Comparison of ENCODE assay signal across 2 cellular contexts in the genomic region with DNA sequence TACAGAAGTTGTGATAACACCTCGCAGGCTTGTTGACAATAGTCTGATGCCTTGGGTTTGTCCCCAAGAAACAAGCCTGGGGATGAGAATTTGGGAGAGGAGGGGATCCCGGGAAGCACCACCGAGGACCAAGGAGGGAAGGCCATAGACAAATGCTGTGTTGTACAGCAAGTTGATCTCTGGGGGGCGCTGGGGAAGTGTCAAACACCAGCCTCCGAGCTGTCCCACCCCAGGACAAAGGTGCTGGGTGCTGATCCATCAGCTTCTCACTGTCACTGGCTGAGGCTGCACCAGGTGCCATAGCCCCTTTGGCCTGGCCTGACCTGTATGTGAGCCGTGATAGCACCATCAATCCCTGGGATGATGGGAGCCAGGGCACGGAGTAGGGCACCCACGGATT.
TF ChIP-seq lines count a peak whose summit lies in the region.

No MANE protein-coding gene starts in this region.

TF ChIP-seq in SK-N-SH, 30 proteins besides CTCF, POLR2A, EP300 and RAD21 (continued from another document):
- TF ChIP-seq, protein P1, sequence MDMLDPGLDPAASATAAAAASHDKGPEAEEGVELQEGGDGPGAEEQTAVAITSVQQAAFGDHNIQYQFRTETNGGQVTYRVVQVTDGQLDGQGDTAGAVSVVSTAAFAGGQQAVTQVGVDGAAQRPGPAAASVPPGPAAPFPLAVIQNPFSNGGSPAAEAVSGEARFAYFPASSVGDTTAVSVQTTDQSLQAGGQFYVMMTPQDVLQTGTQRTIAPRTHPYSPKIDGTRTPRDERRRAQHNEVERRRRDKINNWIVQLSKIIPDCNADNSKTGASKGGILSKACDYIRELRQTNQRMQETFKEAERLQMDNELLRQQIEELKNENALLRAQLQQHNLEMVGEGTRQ (IDR thresholded peaks at IDR 0.05; ENCODE audit: borderline replicate concordance, low read depth, low read length) = no peak
- TF ChIP-seq FOSL2 (IDR thresholded peaks at IDR 0.05; ENCODE audit: borderline replicate concordance, low read depth) = no peak
- no peak for TF ChIP-seq REST (IDR thresholded peaks at IDR 0.05; ENCODE audit: low read depth, low read length)
- no peak for TF ChIP-seq TEAD4 (IDR thresholded peaks at IDR 0.05; ENCODE audit: borderline replicate concordance, insufficient read depth)
- TF ChIP-seq JUND (IDR thresholded peaks at IDR 0.05) = no peak
- no peak for TF ChIP-seq RFX5 (IDR thresholded peaks at IDR 0.05; ENCODE audit: low read length)
- TF ChIP-seq MEF2A (IDR thresholded peaks at IDR 0.05; ENCODE audit: borderline replicate concordance, low read depth) = no peak
- no peak for TF ChIP-seq SMC3 (IDR thresholded peaks at IDR 0.05; ENCODE audit: low read depth, low read length)
- TF ChIP-seq FOXM1 (IDR thresholded peaks at IDR 0.05; ENCODE audit: low read depth) = no peak
- no peak for TF ChIP-seq RCOR1 (IDR thresholded peaks at IDR 0.05; ENCODE audit: low read length)
- TF ChIP-seq CHD2 (IDR thresholded peaks at IDR 0.05; ENCODE audit: low read length, partially characterized antibody) = no peak
- TF ChIP-seq SIN3A (IDR thresholded peaks at IDR 0.05; ENCODE audit: borderline replicate concordance, low read depth, low read length) = no peak
- no peak for TF ChIP-seq USF1 (IDR thresholded peaks at IDR 0.05; ENCODE audit: borderline replicate concordance, low read depth)
- TF ChIP-seq, protein P2, sequence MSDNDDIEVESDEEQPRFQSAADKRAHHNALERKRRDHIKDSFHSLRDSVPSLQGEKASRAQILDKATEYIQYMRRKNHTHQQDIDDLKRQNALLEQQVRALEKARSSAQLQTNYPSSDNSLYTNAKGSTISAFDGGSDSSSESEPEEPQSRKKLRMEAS (IDR thresholded peaks at IDR 0.05; ENCODE audit: low read depth) = no peak
- TF ChIP-seq, protein P3, sequence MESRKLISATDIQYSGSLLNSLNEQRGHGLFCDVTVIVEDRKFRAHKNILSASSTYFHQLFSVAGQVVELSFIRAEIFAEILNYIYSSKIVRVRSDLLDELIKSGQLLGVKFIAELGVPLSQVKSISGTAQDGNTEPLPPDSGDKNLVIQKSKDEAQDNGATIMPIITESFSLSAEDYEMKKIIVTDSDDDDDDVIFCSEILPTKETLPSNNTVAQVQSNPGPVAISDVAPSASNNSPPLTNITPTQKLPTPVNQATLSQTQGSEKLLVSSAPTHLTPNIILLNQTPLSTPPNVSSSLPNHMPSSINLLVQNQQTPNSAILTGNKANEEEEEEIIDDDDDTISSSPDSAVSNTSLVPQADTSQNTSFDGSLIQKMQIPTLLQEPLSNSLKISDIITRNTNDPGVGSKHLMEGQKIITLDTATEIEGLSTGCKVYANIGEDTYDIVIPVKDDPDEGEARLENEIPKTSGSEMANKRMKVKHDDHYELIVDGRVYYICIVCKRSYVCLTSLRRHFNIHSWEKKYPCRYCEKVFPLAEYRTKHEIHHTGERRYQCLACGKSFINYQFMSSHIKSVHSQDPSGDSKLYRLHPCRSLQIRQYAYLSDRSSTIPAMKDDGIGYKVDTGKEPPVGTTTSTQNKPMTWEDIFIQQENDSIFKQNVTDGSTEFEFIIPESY (IDR thresholded peaks at IDR 0.05; ENCODE audit: borderline replicate concordance, low read depth) = no peak
- no peak for TF ChIP-seq GATA2 (CRISPR knock-in tag; IDR thresholded peaks at IDR 0.05)
- TF ChIP-seq FOXJ3 (CRISPR knock-in tag; IDR thresholded peaks at IDR 0.05) = no peak
- no peak for TF ChIP-seq GABPA (IDR thresholded peaks at IDR 0.05; ENCODE audit: low read depth)

TF ChIP-seq in SK-N-SH treated with all-trans-retinoic acid at 6 μM for 48 hours, 23 proteins besides CTCF, POLR2A, EP300 and RAD21 (continued from another document):
- no peak for TF ChIP-seq GLIS3 (CRISPR knock-in tag; IDR thresholded peaks at IDR 0.05)
- no peak for TF ChIP-seq CSRNP3 (CRISPR knock-in tag; IDR thresholded peaks at IDR 0.05)
- TF ChIP-seq, protein P4, sequence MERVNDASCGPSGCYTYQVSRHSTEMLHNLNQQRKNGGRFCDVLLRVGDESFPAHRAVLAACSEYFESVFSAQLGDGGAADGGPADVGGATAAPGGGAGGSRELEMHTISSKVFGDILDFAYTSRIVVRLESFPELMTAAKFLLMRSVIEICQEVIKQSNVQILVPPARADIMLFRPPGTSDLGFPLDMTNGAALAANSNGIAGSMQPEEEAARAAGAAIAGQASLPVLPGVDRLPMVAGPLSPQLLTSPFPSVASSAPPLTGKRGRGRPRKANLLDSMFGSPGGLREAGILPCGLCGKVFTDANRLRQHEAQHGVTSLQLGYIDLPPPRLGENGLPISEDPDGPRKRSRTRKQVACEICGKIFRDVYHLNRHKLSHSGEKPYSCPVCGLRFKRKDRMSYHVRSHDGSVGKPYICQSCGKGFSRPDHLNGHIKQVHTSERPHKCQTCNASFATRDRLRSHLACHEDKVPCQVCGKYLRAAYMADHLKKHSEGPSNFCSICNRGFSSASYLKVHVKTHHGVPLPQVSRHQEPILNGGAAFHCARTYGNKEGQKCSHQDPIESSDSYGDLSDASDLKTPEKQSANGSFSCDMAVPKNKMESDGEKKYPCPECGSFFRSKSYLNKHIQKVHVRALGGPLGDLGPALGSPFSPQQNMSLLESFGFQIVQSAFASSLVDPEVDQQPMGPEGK (CRISPR knock-in tag; IDR thresholded peaks at IDR 0.05; ENCODE audit: borderline replicate concordance) = no peak
- no peak for TF ChIP-seq ZNF565 (CRISPR knock-in tag; conservative IDR thresholded peaks at IDR 0.05; ENCODE audit: low read depth)
- TF ChIP-seq POU6F1 (CRISPR knock-in tag; IDR thresholded peaks at IDR 0.05; ENCODE audit: borderline replicate concordance, low read depth) = no peak
- no peak for TF ChIP-seq TSHZ2 (CRISPR knock-in tag; IDR thresholded peaks at IDR 0.05)
- no peak for TF ChIP-seq CSDC2 (CRISPR knock-in tag; IDR thresholded peaks at IDR 0.05)
- TF ChIP-seq ZFP3 (CRISPR knock-in tag; IDR thresholded peaks at IDR 0.05) = no peak
- no peak for TF ChIP-seq SNAI2 (CRISPR knock-in tag; IDR thresholded peaks at IDR 0.05)
- no peak for TF ChIP-seq ZNF8 (CRISPR knock-in tag; IDR thresholded peaks at IDR 0.05)
- TF ChIP-seq CREB5 (CRISPR knock-in tag; IDR thresholded peaks at IDR 0.05; ENCODE audit: low read depth) = no peak
- TF ChIP-seq ZNF70 (CRISPR knock-in tag; IDR thresholded peaks at IDR 0.05) = no peak
- no peak for TF ChIP-seq ISL1 (CRISPR knock-in tag; IDR thresholded peaks at IDR 0.05)
- no peak for TF ChIP-seq ESRRG (CRISPR knock-in tag; IDR thresholded peaks at IDR 0.05)
- TF ChIP-seq PPARA (CRISPR knock-in tag; IDR thresholded peaks at IDR 0.05; ENCODE audit: borderline replicate concordance) = no peak
